ENCODE assay signal across 24 cellular contexts in genomic region chr6:170489836-170490235, GRCh38.
"Had no signal": no experiment of that assay in that cellular context is flagged by ENCODE, and none has a peak within 500 bp of the region (broad histone marks: within the 10 kb centered on the region; RNA-seq: fewer than 3 reads in every experiment).

No MANE protein-coding gene starts in this region.

- H3K9me3 ChIP-seq: right atrium auricular region, suprapubic skin, tibial artery, upper lobe of right lung had no signal

- ATAC-seq: activated CD8-positive, alpha-beta T cell treated with anti-CD3 and anti-CD28 coated beads for 36 hours; activated naive CD8-positive, alpha-beta T cell treated with anti-CD3 and anti-CD28 coated beads, Interleukin-2, amount 50 U/mL, for 24 hours; activated T-cell treated with anti-CD3 and anti-CD28 coated beads, Interleukin-2, amount 50 U/mL, for 4 hours; activated T-helper 17 cell treated with anti-CD3 and anti-CD28 coated beads, Interleukin-2, amount 50 U/mL, for 72 hours; left colon; naive thymus-derived CD8-positive, alpha-beta T cell; upper lobe of right lung had no signal

- H3K4me1 ChIP-seq: right atrium auricular region, suprapubic skin, tibial artery, upper lobe of right lung had no signal

- H3K4me3 ChIP-seq: right atrium auricular region, suprapubic skin, tibial artery, upper lobe of right lung had no signal

- FAIRE-seq: endothelial cell of umbilical vein, kidney had no signal

- H3K27ac ChIP-seq: right atrium auricular region, suprapubic skin, tibial artery, upper lobe of right lung had no signal

- H3K27me3 ChIP-seq: right atrium auricular region, tibial artery, upper lobe of right lung had no signal

- H3K36me3 ChIP-seq: right atrium auricular region, suprapubic skin, tibial artery, upper lobe of right lung had no signal

- DNase-seq: activated CD4-positive, alpha-beta T cell treated with anti-CD3 and anti-CD28 coated beads, Interleukin-2, amount 50 U/mL, for 1 hour; activated CD8-positive, alpha-beta T cell treated with anti-CD3 and anti-CD28 coated beads for 36 hours; activated naive CD8-positive, alpha-beta T cell treated with anti-CD3 and anti-CD28 coated beads, Interleukin-2, amount 50 U/mL, for 24 hours; activated T-cell treated with anti-CD3 and anti-CD28 coated beads, Interleukin-2, amount 50 U/mL, for 4 hours; amygdala; caudate nucleus; foreskin fibroblast; head of caudate nucleus; hippocampal formation; immature natural killer cell; kidney; left colon; midbrain; naive thymus-derived CD8-positive, alpha-beta T cell; occipital lobe; stimulated activated CD4-positive, alpha-beta T cell treated with anti-CD3 and anti-CD28 coated beads, Interleukin-15, amount 100 ng/mL, for 24 hours; stimulated activated CD4-positive, alpha-beta T cell treated with anti-CD3 and anti-CD28 coated beads, Interleukin-2, amount 100 ng/mL, for 24 hours; stimulated activated naive CD4-positive, alpha-beta T cell; tibial artery; upper lobe of right lung had no signal
